ENCODE assay signal across 15 cellular contexts in the genomic region with DNA sequence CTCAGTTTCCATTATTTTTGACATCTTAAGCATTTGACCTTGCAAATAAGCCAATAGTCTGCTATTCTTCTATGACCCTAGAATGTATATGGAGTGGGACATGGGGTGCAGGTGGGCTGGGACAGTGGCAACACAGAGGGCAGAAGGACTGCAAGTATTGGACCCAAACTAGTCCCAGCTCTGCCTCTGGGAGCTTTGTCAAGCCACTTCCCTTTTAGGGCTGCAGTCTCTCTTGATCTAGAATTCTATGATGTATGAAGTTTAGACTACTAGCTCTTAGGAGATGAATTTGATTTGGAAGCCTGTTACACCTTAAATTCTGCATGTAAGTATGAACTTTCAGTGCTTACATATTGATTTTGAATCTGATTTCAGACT.
A peak's percentile ranks its signal among the peaks of the same experiment; 100 is the strongest.
DNase-seq lines count a peak whose midpoint lies in the region; ATAC-seq and TF ChIP-seq lines count a peak whose summit lies in the region.
"Had no signal": no experiment of that assay in that cellular context is flagged by ENCODE, and none has a peak within 500 bp of the region (broad histone marks: within the 10 kb centered on the region; RNA-seq: fewer than 3 reads in every experiment).

No MANE protein-coding gene starts in this region.

- ATAC-seq in GM19324 (IDR thresholded peaks at IDR 0.05; ENCODE audit: low FRiP score, unreplicated experiment): peak; percentile 21
- peak; percentile 30 for ATAC-seq in GM21825 (IDR thresholded peaks at IDR 0.05; ENCODE audit: unreplicated experiment)
- peak; percentile 37 for ATAC-seq in HG03139 (IDR thresholded peaks at IDR 0.05; ENCODE audit: unreplicated experiment)
- peak; percentile 49 for ATAC-seq in memory B cell (ENCODE audit: low read depth)
- no peak for ATAC-seq in GM18519 (IDR thresholded peaks at IDR 0.05; ENCODE audit: low FRiP score, unreplicated experiment)
- ATAC-seq in SK-N-SH treated with all-trans-retinoic acid at 6 μM for 48 hours: no peak
- ATAC-seq: foreskin keratinocyte, WTC11 had no signal

- H3K4me3 Mint-ChIP-seq in memory B cell: peak overlapping the region; percentile 67
- H3K4me3 Mint-ChIP-seq: CD4-positive, alpha-beta memory T cell; WTC11 had no signal

- H3K36me3 Mint-ChIP-seq in memory B cell: no peaks in the 10 kb centered on the region
- H3K36me3 Mint-ChIP-seq: CD4-positive, alpha-beta memory T cell; naive B cell had no signal

- H3K27ac Mint-ChIP-seq in memory B cell: no peak overlapping the region
- H3K27ac Mint-ChIP-seq: CD4-positive, alpha-beta memory T cell; WTC11 had no signal

- DNase-seq in memory B cell (ENCODE audit: low spot score in 2 of 2): no peak
- DNase-seq in AG08395 (ENCODE audit: low spot score): no peak
- DNase-seq in COLO668 (lab: John Stamatoyannopoulos, UW; ENCODE audit: unreplicated experiment): no peak
- DNase-seq: activated T-cell treated with anti-CD3 and anti-CD28 coated beads, Interleukin-2, amount 50 U/mL, for 1 hour; CD4-positive, alpha-beta memory T cell; foreskin keratinocyte; GF-D8; NCI-H1694 treated with DMSO at 0.1 percent for 48 hours had no signal

- peaks cover 2% of the 10 kb centered on the region for H3K27me3 Mint-ChIP-seq in memory B cell

- peaks cover 21% of the 10 kb centered on the region for H3K4me1 Mint-ChIP-seq in memory B cell

- no peaks in the 10 kb centered on the region for H3K9me3 Mint-ChIP-seq in memory B cell
- H3K9me3 Mint-ChIP-seq: naive B cell had no signal

TF ChIP-seq in SK-N-SH treated with all-trans-retinoic acid at 6 μM for 48 hours, 23 proteins besides CTCF, POLR2A, EP300 and RAD21:
- TF ChIP-seq, protein P1, sequence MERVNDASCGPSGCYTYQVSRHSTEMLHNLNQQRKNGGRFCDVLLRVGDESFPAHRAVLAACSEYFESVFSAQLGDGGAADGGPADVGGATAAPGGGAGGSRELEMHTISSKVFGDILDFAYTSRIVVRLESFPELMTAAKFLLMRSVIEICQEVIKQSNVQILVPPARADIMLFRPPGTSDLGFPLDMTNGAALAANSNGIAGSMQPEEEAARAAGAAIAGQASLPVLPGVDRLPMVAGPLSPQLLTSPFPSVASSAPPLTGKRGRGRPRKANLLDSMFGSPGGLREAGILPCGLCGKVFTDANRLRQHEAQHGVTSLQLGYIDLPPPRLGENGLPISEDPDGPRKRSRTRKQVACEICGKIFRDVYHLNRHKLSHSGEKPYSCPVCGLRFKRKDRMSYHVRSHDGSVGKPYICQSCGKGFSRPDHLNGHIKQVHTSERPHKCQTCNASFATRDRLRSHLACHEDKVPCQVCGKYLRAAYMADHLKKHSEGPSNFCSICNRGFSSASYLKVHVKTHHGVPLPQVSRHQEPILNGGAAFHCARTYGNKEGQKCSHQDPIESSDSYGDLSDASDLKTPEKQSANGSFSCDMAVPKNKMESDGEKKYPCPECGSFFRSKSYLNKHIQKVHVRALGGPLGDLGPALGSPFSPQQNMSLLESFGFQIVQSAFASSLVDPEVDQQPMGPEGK (CRISPR knock-in tag; IDR thresholded peaks at IDR 0.05; ENCODE audit: borderline replicate concordance): no peak
- no peak for TF ChIP-seq ISL1 (CRISPR knock-in tag; IDR thresholded peaks at IDR 0.05)
- no peak for TF ChIP-seq PPARA (CRISPR knock-in tag; IDR thresholded peaks at IDR 0.05; ENCODE audit: borderline replicate concordance)

Comparison
In these comparisons a context has a peak if more than half of its experiments do, and no peak if none do; other contexts are left out.
1. ATAC-seq: peak in GM19324 (single experiment), GM21825 (single experiment), HG03139 (single experiment) and memory B cell (single experiment); none in GM18519 (single experiment) and SK-N-SH treated with all-trans-retinoic acid at 6 μM for 48 hours (single experiment).